Comparison of ENCODE assay signal across 15 cellular contexts in the genomic region with DNA sequence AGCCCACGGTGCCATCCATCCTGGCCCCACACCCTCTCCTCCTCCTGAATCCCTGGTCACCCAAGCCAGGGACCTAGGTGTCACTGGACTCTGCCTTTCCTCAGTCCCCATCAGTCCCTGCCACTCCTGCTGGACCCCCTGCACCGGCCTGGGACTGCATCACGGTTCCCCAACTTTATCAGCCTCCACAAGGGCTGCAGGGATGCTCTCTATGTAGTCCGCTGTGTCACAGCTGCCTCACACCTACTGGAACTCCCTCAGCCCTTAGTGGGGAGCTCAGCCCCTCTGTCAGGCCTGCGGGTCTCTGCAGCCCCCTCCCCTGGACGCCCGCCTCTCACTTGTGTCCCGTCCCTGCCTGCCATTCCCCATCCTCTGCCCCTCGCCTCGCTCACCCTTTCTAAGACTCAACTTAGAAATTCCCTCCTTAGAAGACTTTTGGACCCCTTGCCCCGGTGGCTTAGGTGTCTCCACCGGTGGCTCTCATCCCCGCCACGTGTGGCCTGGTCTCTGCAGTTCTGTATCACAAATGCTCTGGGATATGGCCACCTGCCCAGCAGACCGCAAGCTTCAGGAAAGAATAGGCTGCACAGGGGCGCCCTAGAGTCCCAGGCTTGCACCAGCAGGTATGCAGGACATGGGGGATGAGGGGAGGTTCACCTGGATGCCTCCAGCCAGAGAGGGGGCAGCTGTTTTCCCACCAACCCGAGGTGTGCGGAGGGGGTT.
DNase-seq lines count a peak whose midpoint lies in the region; ATAC-seq, FAIRE-seq and TF ChIP-seq lines count a peak whose summit lies in the region.
"Had no signal": no experiment of that assay in that cellular context is flagged by ENCODE, and none has a peak within 500 bp of the region (broad histone marks: within the 10 kb centered on the region; RNA-seq: fewer than 3 reads in every experiment).

No MANE protein-coding gene starts in this region.

- H3K4me3 Mint-ChIP-seq in activated naive CD4-positive, alpha-beta T cell treated with anti-CD3 and anti-CD28 coated beads, Interleukin-2, amount 50 U/mL, for 24 hours, result no peak overlapping the region
- no peak overlapping the region for H3K4me3 Mint-ChIP-seq in stimulated activated effector memory CD8-positive, alpha-beta T cell treated with anti-CD3 and anti-CD28 coated beads, Interleukin-12 subunit alpha, Interleukin-12 subunit beta, amount 100 ng/mL, for 72 hours
- H3K4me3 Mint-ChIP-seq: B cell had no signal

- H3K27me3 Mint-ChIP-seq in activated naive CD4-positive, alpha-beta T cell treated with anti-CD3 and anti-CD28 coated beads, Interleukin-2, amount 50 U/mL, for 24 hours, result no peaks in the 10 kb centered on the region
- H3K27me3 Mint-ChIP-seq: CD8-positive, alpha-beta memory T cell had no signal

- H3K36me3 Mint-ChIP-seq in activated naive CD4-positive, alpha-beta T cell treated with anti-CD3 and anti-CD28 coated beads, Interleukin-2, amount 50 U/mL, for 24 hours, result no peaks in the 10 kb centered on the region
- H3K36me3 Mint-ChIP-seq in stimulated activated effector memory CD8-positive, alpha-beta T cell treated with anti-CD3 and anti-CD28 coated beads, Interleukin-12 subunit alpha, Interleukin-12 subunit beta, amount 100 ng/mL, for 72 hours, result no peaks in the 10 kb centered on the region
- H3K36me3 Mint-ChIP-seq: CD8-positive, alpha-beta memory T cell had no signal

- CTCF ChIA-PET in HepG2 (lab: Yijun Ruan, JAX; ENCODE audit: low intra/inter-chr PET ratio, low total read pairs), result no interaction called here

- H3K9me3 ChIP-seq in HepG2 (ENCODE audit: low read length), result no peaks in the 10 kb centered on the region
- H3K9me3 ChIP-seq: HAP-1, SK-N-SH had no signal

- H3K4me3 ChIP-seq in HepG2 (replicated peaks in 1 of 3; ENCODE audit: insufficient read depth in 1 of 3, low read depth in 2 of 3, low read length in 3 of 3), result no peak overlapping the region
- H3K4me3 ChIP-seq: HAP-1, PC-9 had no signal

- H3K4me2 ChIP-seq in HepG2 (ENCODE audit: low read depth, low read length), result no peak overlapping the region
- H3K4me2 ChIP-seq: PC-9, SK-N-SH had no signal

- no peak for TF ChIP-seq CTCF in HepG2 (CRISPR knock-in tag; IDR thresholded peaks at IDR 0.05)

- BruUV-seq in HepG2 (replicated peaks; lab: Mats Ljungman, UMichigan), result no TSS peak

- no peak for DNase-seq in activated naive CD4-positive, alpha-beta T cell (lab: John Stamatoyannopoulos, UW)
- peak; percentile 57 for DNase-seq in NCI-H2107 treated with DMSO at 0.1 percent for 48 hours (lab: John Stamatoyannopoulos, UW; ENCODE audit: unreplicated experiment)
- no peak for DNase-seq in HepG2 (ENCODE audit: low spot score)
- no peak for DNase-seq in amniotic stem cell (lab: John Stamatoyannopoulos, UW)
- no peak for DNase-seq in stimulated activated effector memory CD8-positive, alpha-beta T cell treated with anti-CD3 and anti-CD28 coated beads, Interleukin-12 subunit alpha, Interleukin-12 subunit beta, amount 100 ng/mL, for 72 hours (ENCODE audit: low spot score in 2 of 2)
- DNase-seq: DMS 273 treated with DMSO at 0.1 percent for 48 hours, MV-4-11, NCI-H2081 treated with DMSO at 0.1 percent for 48 hours, PC-9, SK-N-SH had no signal

- intact Hi-C loops in HepG2 (cut with micrococcal nuclease; ENCODE audit: unreplicated experiment), result no loop called here

- no peak overlapping the region for H2AFZ ChIP-seq in HepG2 (ENCODE audit: low read length)
- H2AFZ ChIP-seq: PC-9 had no signal

- no peak for TF ChIP-seq POLR2A in HepG2 (IDR thresholded peaks at IDR 0.05; ENCODE audit: insufficient read depth in 1 of 2, low read depth in 2 of 2, low read length in 2 of 2)

- no peak overlapping the region for H3K27ac ChIP-seq in HepG2 (ENCODE audit: extremely low read length, insufficient read depth, low read length)
- H3K27ac ChIP-seq: PC-9 had no signal

- ATAC-seq in HepG2, result peak; percentile 17
- ATAC-seq in GM21360 (IDR thresholded peaks at IDR 0.05; ENCODE audit: unreplicated experiment), result no peak
- ATAC-seq in stimulated activated effector memory CD8-positive, alpha-beta T cell treated with anti-CD3 and anti-CD28 coated beads, Interleukin-12 subunit alpha, Interleukin-12 subunit beta, amount 100 ng/mL, for 72 hours, result no peak

- peaks cover 8 to 69% of the 10 kb centered on the region in 2 experiments; a peak in 4 of 5 replicates for H3K27me3 ChIP-seq in HepG2 (ENCODE audit: control insufficient read depth in 1 of 2, insufficient read depth in 2 of 2, low read length in 2 of 2)

- H3K36me3 ChIP-seq in HepG2 (replicated peaks in 1 of 2; ENCODE audit: control insufficient read depth in 1 of 2, insufficient read depth in 2 of 2, low read length in 2 of 2), result no peaks in the 10 kb centered on the region
- H3K36me3 ChIP-seq: HAP-1 had no signal

- no peaks in the 10 kb centered on the region for H3K4me1 ChIP-seq in HepG2 (ENCODE audit: insufficient read depth, low read length)
- H3K4me1 ChIP-seq: HAP-1 had no signal

- no peaks in the 10 kb centered on the region for H4K20me1 ChIP-seq in HepG2 (ENCODE audit: insufficient read depth, low read length)

- H3K9ac ChIP-seq in HepG2 (ENCODE audit: insufficient read depth, low read depth, low read length), result no peak overlapping the region
- H3K9ac ChIP-seq: SK-N-SH had no signal

- no peaks in the 10 kb centered on the region for H3K9me3 Mint-ChIP-seq in activated naive CD4-positive, alpha-beta T cell treated with anti-CD3 and anti-CD28 coated beads, Interleukin-2, amount 50 U/mL, for 24 hours
- H3K9me3 Mint-ChIP-seq in stimulated activated effector memory CD8-positive, alpha-beta T cell treated with anti-CD3 and anti-CD28 coated beads, Interleukin-12 subunit alpha, Interleukin-12 subunit beta, amount 100 ng/mL, for 72 hours, result no peaks in the 10 kb centered on the region
- H3K9me3 Mint-ChIP-seq: CD8-positive, alpha-beta memory T cell had no signal

- H3K4me1 Mint-ChIP-seq in activated naive CD4-positive, alpha-beta T cell treated with anti-CD3 and anti-CD28 coated beads, Interleukin-2, amount 50 U/mL, for 24 hours, result peaks cover 23% of the 10 kb centered on the region
- H3K4me1 Mint-ChIP-seq in stimulated activated effector memory CD8-positive, alpha-beta T cell treated with anti-CD3 and anti-CD28 coated beads, Interleukin-12 subunit alpha, Interleukin-12 subunit beta, amount 100 ng/mL, for 72 hours, result peaks cover 29% of the 10 kb centered on the region

- no peak for TF ChIP-seq RAD21 in HepG2 (CRISPR knock-in tag; IDR thresholded peaks at IDR 0.05)

- no peak for FAIRE-seq in HepG2 (lab: Jason Lieb, UNC)

- H3K27ac Mint-ChIP-seq in activated naive CD4-positive, alpha-beta T cell treated with anti-CD3 and anti-CD28 coated beads, Interleukin-2, amount 50 U/mL, for 24 hours, result peak overlapping the region; percentile 81
- no peak overlapping the region for H3K27ac Mint-ChIP-seq in stimulated activated effector memory CD8-positive, alpha-beta T cell treated with anti-CD3 and anti-CD28 coated beads, Interleukin-12 subunit alpha, Interleukin-12 subunit beta, amount 100 ng/mL, for 72 hours
- H3K27ac Mint-ChIP-seq: B cell had no signal

- WGBS in HepG2 (ENCODE audit: low lambda C conversion rate), result 29% methylated on average over 18 of the region's 18 CpGs

- in situ Hi-C loops in HepG2 (cut with HindIII; ENCODE audit: extremely low pct_ligation_motif_present, low pct_unique_long_range_greater_than_20kb), result no loop called here

- no peaks in the 10 kb centered on the region for H3K79me2 ChIP-seq in HepG2 (ENCODE audit: insufficient read depth, low read length)

- POLR2A ChIA-PET in HepG2 (lab: Yijun Ruan, JAX), result no interaction called here

- no peak for TF ChIP-seq EP300 in HepG2 (IDR thresholded peaks at IDR 0.05; ENCODE audit: low read depth in 2 of 2, low read length in 2 of 2)
- TF ChIP-seq EP300 in HepG2 (CRISPR knock-in tag; IDR thresholded peaks at IDR 0.05; ENCODE audit: borderline replicate concordance), result no peak

TF ChIP-seq in HepG2, 621 proteins besides CTCF, POLR2A, EP300 and RAD21:
- TF ChIP-seq MED13 (CRISPR knock-in tag; IDR thresholded peaks at IDR 0.05), result no peak
- TF ChIP-seq TBX3 (IDR thresholded peaks at IDR 0.05; ENCODE audit: borderline replicate concordance), result no peak
- no peak for TF ChIP-seq U2AF2 (IDR thresholded peaks at IDR 0.05; ENCODE audit: low read depth, low read length)
- TF ChIP-seq SYNCRIP (IDR thresholded peaks at IDR 0.05; ENCODE audit: insufficient read depth, low read depth, low read length), result no peak
- TF ChIP-seq, protein P1, sequence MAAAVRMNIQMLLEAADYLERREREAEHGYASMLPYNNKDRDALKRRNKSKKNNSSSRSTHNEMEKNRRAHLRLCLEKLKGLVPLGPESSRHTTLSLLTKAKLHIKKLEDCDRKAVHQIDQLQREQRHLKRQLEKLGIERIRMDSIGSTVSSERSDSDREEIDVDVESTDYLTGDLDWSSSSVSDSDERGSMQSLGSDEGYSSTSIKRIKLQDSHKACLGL (CRISPR knock-in tag; IDR thresholded peaks at IDR 0.05), result no peak
- no peak for TF ChIP-seq PLRG1 (conservative IDR thresholded peaks at IDR 0.05)
- TF ChIP-seq ZNF335 (CRISPR knock-in tag; IDR thresholded peaks at IDR 0.05), result no peak
